In genomic region chr10:87053121-87053520, GRCh38 we compare ENCODE assay signal across 1 cellular context.
TF ChIP-seq lines count a peak whose summit lies in the region.

No MANE protein-coding gene starts in this region.

TF ChIP-seq in HepG2, 621 proteins besides CTCF, POLR2A, EP300 and RAD21:
- TF ChIP-seq PLSCR1 (CRISPR knock-in tag; IDR thresholded peaks at IDR 0.05; ENCODE audit: borderline replicate concordance) = no peak
- peak; percentile 12 for TF ChIP-seq RBM22 (optimal IDR thresholded peaks at IDR 0.05; ENCODE audit: low read length)
